ENCODE assay signal across 2 cellular contexts in genomic region chr16:28820546-28820945, GRCh38. TPM values are rescaled to one million over a fixed set of nuclear protein-coding genes. Genes with fewer than 3 reads are reported as not detected.
"Had no signal": no experiment of that assay in that cellular context is flagged by ENCODE, and none has a peak within 500 bp of the region (broad histone marks: within the 10 kb centered on the region; RNA-seq: fewer than 3 reads in every experiment).

No MANE protein-coding gene starts in this region.

RNA-seq across cellular contexts. Expression of gene ATP2A1, which starts 57.7 kb away (rescaled TPM):
- total RNA-seq: body of pancreas, frontal cortex had no signal
